In the genomic region with DNA sequence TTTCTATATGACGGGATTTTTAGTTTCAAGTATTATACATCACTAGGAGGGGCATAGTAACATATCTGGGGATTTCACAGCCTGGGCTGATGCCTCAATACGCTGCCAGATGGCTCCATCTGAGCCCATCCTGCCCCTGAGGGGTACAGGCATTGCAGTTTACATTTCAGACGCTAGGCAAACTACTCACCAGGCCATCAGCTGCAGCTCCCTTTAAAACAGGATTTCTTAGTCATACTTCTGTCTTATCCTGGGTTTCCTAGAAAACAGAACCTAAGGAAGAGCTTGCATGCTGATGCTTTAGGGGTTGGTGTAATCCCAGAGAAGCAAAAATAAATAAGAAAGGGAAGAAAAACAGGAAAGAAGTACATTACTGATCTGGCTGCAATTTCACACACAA, we compare ENCODE assay signal across 15 cellular contexts.
DNase-seq lines count a peak whose midpoint lies in the region; ATAC-seq and TF ChIP-seq lines count a peak whose summit lies in the region.
"Had no signal": no experiment of that assay in that cellular context is flagged by ENCODE, and none has a peak within 500 bp of the region (broad histone marks: within the 10 kb centered on the region; RNA-seq: fewer than 3 reads in every experiment).

No MANE protein-coding gene starts in this region.

- H3K4me3 Mint-ChIP-seq in Calu3 (ENCODE audit: low read depth, unreplicated experiment) = no peak overlapping the region
- H3K4me3 Mint-ChIP-seq: activated naive CD8-positive, alpha-beta T cell treated with anti-CD3 and anti-CD28 coated beads, Interleukin-2, amount 50 U/mL, for 24 hours; B cell had no signal

- DNase-seq in AG20443 (ENCODE audit: low spot score) (peak; percentile 14), LHCN-M2 (ENCODE audit: low read depth) (peak; percentile 8), brain pericyte (ENCODE audit: low read depth, low spot score) (peak; percentile 6), iPS-NIHi7 (ENCODE audit: extremely low spot score) (peak; percentile 42), MV-4-11 (lab: John Stamatoyannopoulos, UW) (no peak), Calu3 (no peak)
- DNase-seq: activated CD8-positive, alpha-beta memory T cell treated with anti-CD3 and anti-CD28 coated beads, Interleukin-2, amount 50 U/mL, for 48 hours; activated naive CD8-positive, alpha-beta T cell treated with anti-CD3 and anti-CD28 coated beads, Interleukin-2, amount 50 U/mL, for 24 hours; effector CD4-positive, alpha-beta T cell; NCI-H187; PC-9; upper lobe of left lung had no signal

- ATAC-seq in HG03095 (IDR thresholded peaks at IDR 0.05; ENCODE audit: unreplicated experiment) = no peak
- no peak for ATAC-seq in GM19035 (IDR thresholded peaks at IDR 0.05; ENCODE audit: unreplicated experiment)
- ATAC-seq: activated naive CD8-positive, alpha-beta T cell treated with anti-CD3 and anti-CD28 coated beads, Interleukin-2, amount 50 U/mL, for 24 hours had no signal

- CTCF ChIA-PET in Calu3 (lab: Charles Lee) = no interaction called here

- no peaks in the 10 kb centered on the region for H3K4me1 Mint-ChIP-seq in Calu3 (ENCODE audit: low read depth, unreplicated experiment)
- H3K4me1 Mint-ChIP-seq: activated naive CD8-positive, alpha-beta T cell treated with anti-CD3 and anti-CD28 coated beads, Interleukin-2, amount 50 U/mL, for 24 hours; B cell had no signal

- no peak overlapping the region for H3K27ac Mint-ChIP-seq in Calu3 (ENCODE audit: unreplicated experiment)
- H3K27ac Mint-ChIP-seq: activated naive CD8-positive, alpha-beta T cell treated with anti-CD3 and anti-CD28 coated beads, Interleukin-2, amount 50 U/mL, for 24 hours; B cell had no signal

- H3K27me3 Mint-ChIP-seq in Calu3 (ENCODE audit: unreplicated experiment) = no peaks in the 10 kb centered on the region

- no peak for TF ChIP-seq CTCF in Calu3 (IDR thresholded peaks at IDR 0.05; ENCODE audit: unreplicated experiment)

- no peaks in the 10 kb centered on the region for H3K36me3 Mint-ChIP-seq in Calu3 (ENCODE audit: insufficient read depth, unreplicated experiment)

- intact Hi-C loops in Calu3 (cut with micrococcal nuclease; ENCODE audit: unreplicated experiment) = no loop called here

- BruUV-seq in Calu3 (replicated peaks; lab: Mats Ljungman, UMichigan) = no TSS peak

- H3K9me3 Mint-ChIP-seq in Calu3 (ENCODE audit: low read depth, unreplicated experiment) = no peaks in the 10 kb centered on the region
- H3K9me3 Mint-ChIP-seq: activated naive CD8-positive, alpha-beta T cell treated with anti-CD3 and anti-CD28 coated beads, Interleukin-2, amount 50 U/mL, for 24 hours had no signal

Comparison
In these comparisons a context has a peak if more than half of its experiments do, and no peak if none do; other contexts are left out.
1. DNase-seq: peak in AG20443 (single experiment), LHCN-M2 (single experiment), brain pericyte (single experiment) and iPS-NIHi7 (single experiment); none in MV-4-11 (single experiment) and Calu3 (single experiment).